ENCODE assay signal across 21 cellular contexts in genomic region chr4:94461506-94461905, GRCh38. TPM values are rescaled to one million over a fixed set of nuclear protein-coding genes. Genes with fewer than 3 reads are reported as not detected.
DNase-seq lines count a peak whose midpoint lies in the region; ATAC-seq and TF ChIP-seq lines count a peak whose summit lies in the region.
"Had no signal": no experiment of that assay in that cellular context is flagged by ENCODE, and none has a peak within 500 bp of the region (broad histone marks: within the 10 kb centered on the region; RNA-seq: fewer than 3 reads in every experiment).

No MANE protein-coding gene starts in this region.

- POLR2A ChIA-PET in WTC11 (lab: Charles Lee) = no interaction called here
- POLR2A ChIA-PET in MCF 10A (lab: Yijun Ruan, JAX) = interaction anchor here (1.1 to 5.5 kb wide), 6 partner anchors 10 to 117 kb away, joined by 4 to 44 read pairs (median 6); partner anchors contain the start of gene PDLIM5

- H3K27ac ChIP-seq in left ventricle myocardium inferior (replicated peaks) = peak overlapping the region; percentile 99
- peak overlapping the region; percentile 43 to 96 for H3K27ac ChIP-seq in tibial artery
- peak overlapping the region in 1 of 3 donors; percentile 2 for H3K27ac ChIP-seq in right lobe of liver
- H3K27ac ChIP-seq: GM23248, Peyer's patch had no signal

- TF ChIP-seq CTCF in left ventricle myocardium inferior (IDR thresholded peaks at IDR 0.05; ENCODE audit: borderline replicate concordance) (no peak), WTC11 (IDR thresholded peaks at IDR 0.05) (no peak), nephron progenitor cell (IDR thresholded peaks at IDR 0.05) (no peak), tibial artery (IDR thresholded peaks at IDR 0.05) (no peak), MCF 10A (IDR thresholded peaks at IDR 0.05; ENCODE audit: unreplicated experiment) (no peak), right lobe of liver (IDR thresholded peaks at IDR 0.05) (no peak)

- TF ChIP-seq POLR2A in right lobe of liver (IDR thresholded peaks at IDR 0.05) = no peak

- H3K36me3 Mint-ChIP-seq in WTC11 (no peaks in the 10 kb centered on the region), nephron progenitor cell (ENCODE audit: low read depth) (peaks cover 39% of the 10 kb centered on the region), MCF 10A (ENCODE audit: insufficient read depth, unreplicated experiment) (peaks cover 49% of the 10 kb centered on the region)

- peak overlapping the region; percentile 23 for H3K27ac Mint-ChIP-seq in WTC11
- H3K27ac Mint-ChIP-seq in nephron progenitor cell = peak overlapping the region; percentile 2
- H3K27ac Mint-ChIP-seq in MCF 10A (ENCODE audit: low read depth, unreplicated experiment) = no peak overlapping the region
- H3K27ac Mint-ChIP-seq: B cell; CD4-positive, CD25-positive, alpha-beta regulatory T cell had no signal

- H3K9me3 ChIP-seq in left ventricle myocardium inferior (replicated peaks) (no peaks in the 10 kb centered on the region), tibial artery (no peaks in the 10 kb centered on the region), right lobe of liver (no peaks in the 10 kb centered on the region)
- H3K9me3 ChIP-seq: Peyer's patch had no signal

- CTCF ChIA-PET in WTC11 (lab: Charles Lee) (no interaction called here), MCF 10A (lab: Yijun Ruan, JAX) (no interaction called here)

- H3K27me3 Mint-ChIP-seq in WTC11 (ENCODE audit: low read depth) (no peaks in the 10 kb centered on the region), nephron progenitor cell (ENCODE audit: low read depth, poor library complexity) (no peaks in the 10 kb centered on the region), MCF 10A (ENCODE audit: insufficient read depth, unreplicated experiment) (no peaks in the 10 kb centered on the region)
- H3K27me3 Mint-ChIP-seq: B cell; CD4-positive, CD25-positive, alpha-beta regulatory T cell had no signal

- H3K4me3 ChIP-seq in left ventricle myocardium inferior (peak overlapping the region; percentile 55), tibial artery (no peak overlapping the region), right lobe of liver (no peak overlapping the region)
- H3K4me3 ChIP-seq: GM12878, GM23248, K562, Peyer's patch had no signal

- H3K27me3 ChIP-seq in left ventricle myocardium inferior (ENCODE audit: low read depth) (no peaks in the 10 kb centered on the region), tibial artery (no peaks in the 10 kb centered on the region), right lobe of liver (no peaks in the 10 kb centered on the region)
- H3K27me3 ChIP-seq: Peyer's patch had no signal

- intact Hi-C loops in left ventricle myocardium inferior (cut with micrococcal nuclease) (no loop called here), Right ventricle myocardium inferior (cut with DNase I) (no loop called here), tibial artery (cut with DNase I; ENCODE audit: low total_unique reads) (no loop called here), MCF 10A (cut with micrococcal nuclease) (no loop called here), right lobe of liver (cut with DNase I) (no loop called here)

- peaks cover 5% of the 10 kb centered on the region for H3K36me3 ChIP-seq in left ventricle myocardium inferior
- H3K36me3 ChIP-seq in tibial artery = peaks cover 1 to 4% (median 2%) of the 10 kb centered on the region in 3 donors
- H3K36me3 ChIP-seq in right lobe of liver = peaks cover 0 to 8% (median 2%) of the 10 kb centered on the region in 4 donors

- H3K4me1 ChIP-seq in left ventricle myocardium inferior (peaks cover 95% of the 10 kb centered on the region), tibial artery (peaks cover 0 to 100% (median 53%) of the 10 kb centered on the region in 4 donors), right lobe of liver (peaks cover 0 to 94% (median 24%) of the 10 kb centered on the region in 4 donors)

- H3K4me3 Mint-ChIP-seq in WTC11 = no peak overlapping the region
- no peak overlapping the region for H3K4me3 Mint-ChIP-seq in nephron progenitor cell
- H3K4me3 Mint-ChIP-seq in MCF 10A (ENCODE audit: unreplicated experiment) = no peak overlapping the region
- H3K4me3 Mint-ChIP-seq: B cell; CD4-positive, CD25-positive, alpha-beta regulatory T cell had no signal

- no TSS peak for BruUV-seq in MCF 10A (replicated peaks; lab: Mats Ljungman, UMichigan)

- H3K9me3 Mint-ChIP-seq in WTC11 = no peaks in the 10 kb centered on the region
- H3K9me3 Mint-ChIP-seq in nephron progenitor cell = no peaks in the 10 kb centered on the region
- no peaks in the 10 kb centered on the region for H3K9me3 Mint-ChIP-seq in MCF 10A (ENCODE audit: unreplicated experiment)
- H3K9me3 Mint-ChIP-seq: CD4-positive, CD25-positive, alpha-beta regulatory T cell had no signal

- peaks cover 63% of the 10 kb centered on the region for H3K4me1 Mint-ChIP-seq in WTC11
- H3K4me1 Mint-ChIP-seq in nephron progenitor cell = peaks cover 70% of the 10 kb centered on the region
- H3K4me1 Mint-ChIP-seq in MCF 10A (ENCODE audit: insufficient read depth, unreplicated experiment) = peaks cover 50% of the 10 kb centered on the region

- WGBS in right lobe of liver (ENCODE audit: insufficient coverage, low coverage, low lambda C conversion rate, missing lambda C conversion rate) = 90% methylated on average over 2 of the region's 2 CpGs

- DNase-seq in left ventricle myocardium inferior (no peak), Right ventricle myocardium inferior (ENCODE audit: missing footprints) (no peak), WTC11 (ENCODE audit: low spot score) (no peak), nephron progenitor cell (no peak), tibial artery (no peak), MCF 10A (ENCODE audit: unreplicated experiment) (no peak), right lobe of liver (no peak), SW 1271 (lab: John Stamatoyannopoulos, UW) (no peak)
- DNase-seq: CD4-positive, CD25-positive, alpha-beta regulatory T cell; DMS153; GM23248; NCI-H1105; NCI-H2081; NCI-H446 treated with DMSO at 0.1 percent for 48 hours; NCI-H69; Peyer's patch; SHP77 had no signal

- ATAC-seq in Right ventricle myocardium inferior (no peak), WTC11 (no peak), right lobe of liver (no peak)
- ATAC-seq: GM12878, HCT116, K562 had no signal

TF ChIP-seq in WTC11, 78 proteins besides CTCF, POLR2A, EP300 and RAD21 (continues in another document):
- TF ChIP-seq FOXP4 (CRISPR knock-in tag; IDR thresholded peaks at IDR 0.05) (no peak), ZSCAN18 (CRISPR knock-in tag; IDR thresholded peaks at IDR 0.05) (no peak), AFF4 (CRISPR knock-in tag; IDR thresholded peaks at IDR 0.05; ENCODE audit: borderline replicate concordance) (no peak)

RNA-seq across cellular contexts. Expression of gene PDLIM5, which starts 9.8 kb away (rescaled TPM):
- total RNA-seq in left ventricle myocardium inferior (982 TPM), Right ventricle myocardium inferior (1,145 TPM), WTC11 (2021) (46.3 to 52.0 TPM (median 51.5 TPM) in 3 replicates), MCF 10A (2022) (151 and 158 TPM in 2 replicates), right lobe of liver (100 to 1,000 TPM in 3 of 6 experiments, 10 to 100 TPM in 3; 71.9 to 135 (median 101) TPM)
